Comparison of ENCODE assay signal across 23 cellular contexts in genomic region chr7:35987016-35987415, GRCh38.
"Had no signal": no experiment of that assay in that cellular context is flagged by ENCODE, and none has a peak within 500 bp of the region (broad histone marks: within the 10 kb centered on the region; RNA-seq: fewer than 3 reads in every experiment).

No MANE protein-coding gene starts in this region.

- H3K27ac Mint-ChIP-seq: activated CD4-positive, alpha-beta memory T cell treated with anti-CD3 and anti-CD28 coated beads for 36 hours; activated naive CD4-positive, alpha-beta T cell treated with anti-CD3 and anti-CD28 coated beads, Interleukin-2, amount 50 U/mL, for 72 hours; T-helper 1 cell treated with Interleukin-12 subunit alpha and Interleukin-12 subunit beta and Interleukin-4 antibody, amounts not matched to agents 30 μg/mL and 1 μg/mL, for 36 hours had no signal

- H3K9me3 ChIP-seq: Peyer's patch had no signal

- ATAC-seq: activated naive CD4-positive, alpha-beta T cell treated with anti-CD3 and anti-CD28 coated beads, Interleukin-2, amount 50 U/mL, for 72 hours; activated T-cell treated with anti-CD3 and anti-CD28 coated beads, Interleukin-2, amount 50 U/mL, for 4 hours; WTC11 had no signal

- H3K27me3 Mint-ChIP-seq: activated CD4-positive, alpha-beta memory T cell treated with anti-CD3 and anti-CD28 coated beads for 36 hours had no signal

- H3K9ac ChIP-seq: KMS-11 had no signal

- DNase-seq: activated CD4-positive, alpha-beta memory T cell treated with anti-CD3 and anti-CD28 coated beads for 36 hours; activated CD4-positive, alpha-beta T cell treated with anti-CD3 and anti-CD28 coated beads for 48 hours; activated CD4-positive, CD25-positive, alpha-beta regulatory T cell treated with anti-CD3 and anti-CD28 coated beads, Interleukin-2, amount 50 U/mL, for 72 hours; activated CD8-positive, alpha-beta memory T cell treated with anti-CD3 and anti-CD28 coated beads for 24 hours; activated effector memory CD4-positive, alpha-beta T cell treated with anti-CD3 and anti-CD28 coated beads, Interleukin-2, amount 50 U/mL, for 16 hours; activated naive CD4-positive, alpha-beta T cell treated with Interleukin-2 at 50 U/mL for 16 hours; activated T-cell treated with anti-CD3 and anti-CD28 coated beads, Interleukin-2, amount 50 U/mL, for 4 hours; caudate nucleus; MV-4-11; NCI-H1092 treated with DMSO at 0.1 percent for 48 hours; NCI-H1417 treated with DMSO at 0.1 percent for 48 hours; NCI-H1694; NCI-H2029 treated with DMSO at 0.1 percent for 48 hours; NCI-H510A treated with DMSO at 0.1 percent for 48 hours; NCI-H69; NK-92 treated with Interleukin-12 subunit alpha and Interleukin-12 subunit beta, amount 100 ng/mL, for 24 hours; OCI-M1; Peyer's patch; SHP77 had no signal

- H3K9me3 Mint-ChIP-seq: activated CD4-positive, alpha-beta memory T cell treated with anti-CD3 and anti-CD28 coated beads for 36 hours; activated T-cell treated with anti-CD3 and anti-CD28 coated beads, Interleukin-2, amount 50 U/mL, for 4 hours; T-helper 1 cell treated with Interleukin-12 subunit alpha and Interleukin-12 subunit beta and Interleukin-4 antibody, amounts not matched to agents 30 μg/mL and 1 μg/mL, for 36 hours; WTC11 had no signal

- H3K4me2 ChIP-seq: KMS-11 had no signal

- H3K36me3 ChIP-seq: Peyer's patch had no signal

- H3K27me3 ChIP-seq: Peyer's patch had no signal

- H3K36me3 Mint-ChIP-seq: activated CD4-positive, alpha-beta memory T cell treated with anti-CD3 and anti-CD28 coated beads for 36 hours; activated naive CD4-positive, alpha-beta T cell treated with anti-CD3 and anti-CD28 coated beads, Interleukin-2, amount 50 U/mL, for 72 hours; WTC11 had no signal

- H3K27ac ChIP-seq: KMS-11, Peyer's patch had no signal

- H3K4me3 Mint-ChIP-seq: activated CD4-positive, alpha-beta memory T cell treated with anti-CD3 and anti-CD28 coated beads for 36 hours; activated T-cell treated with anti-CD3 and anti-CD28 coated beads, Interleukin-2, amount 50 U/mL, for 4 hours; T-helper 1 cell treated with Interleukin-12 subunit alpha and Interleukin-12 subunit beta and Interleukin-4 antibody, amounts not matched to agents 30 μg/mL and 1 μg/mL, for 36 hours; WTC11 had no signal

- H3K4me3 ChIP-seq: Peyer's patch had no signal

- H3K4me1 ChIP-seq: Peyer's patch had no signal
